11 cellular contexts compared by ENCODE assay signal in genomic region chr15:57377478-57377847, GRCh38. TPM values are rescaled to one million over a fixed set of nuclear protein-coding genes. Genes with fewer than 3 reads are reported as not detected.
DNase-seq lines count a peak whose midpoint lies in the region; ATAC-seq and TF ChIP-seq lines count a peak whose summit lies in the region.
"Had no signal": no experiment of that assay in that cellular context is flagged by ENCODE, and none has a peak within 500 bp of the region (broad histone marks: within the 10 kb centered on the region; RNA-seq: fewer than 3 reads in every experiment).

No MANE protein-coding gene starts in this region.

- H3K27ac Mint-ChIP-seq in T-cell, result no peak overlapping the region
- H3K27ac Mint-ChIP-seq in CD8-positive, alpha-beta memory T cell, result no peak overlapping the region
- H3K27ac Mint-ChIP-seq: activated T-helper 2 cell treated with anti-CD3 and anti-CD28 coated beads, Interferon-gamma antibody, Interleukin-2, Interleukin-4, amounts not matched to agents 10 μg/mL and 5 μg/mL and 100 μg/mL, durations not matched to agents 14 hours and 24 hours and 36 hours had no signal

- peaks cover 12 to 16% (median 14%) of the 10 kb centered on the region in 3 donors for H3K4me1 Mint-ChIP-seq in T-cell
- H3K4me1 Mint-ChIP-seq in CD8-positive, alpha-beta memory T cell, result peaks cover 7 to 13% (median 13%) of the 10 kb centered on the region in 3 donors

- H3K36me3 ChIP-seq in HEK293 (ENCODE audit: control insufficient read depth in 2 of 2, insufficient read depth in 1 of 2, low read length in 2 of 2) (no peaks in the 10 kb centered on the region), right atrium auricular region (no peaks in the 10 kb centered on the region)
- H3K36me3 ChIP-seq in CD8-positive, alpha-beta memory T cell (ENCODE audit: insufficient read depth, low read length), result no peaks in the 10 kb centered on the region

- H3K9me3 Mint-ChIP-seq in T-cell, result no peaks in the 10 kb centered on the region
- H3K9me3 Mint-ChIP-seq in CD8-positive, alpha-beta memory T cell, result no peaks in the 10 kb centered on the region
- H3K9me3 Mint-ChIP-seq: activated T-helper 2 cell treated with anti-CD3 and anti-CD28 coated beads, Interferon-gamma antibody, Interleukin-2, Interleukin-4, amounts not matched to agents 10 μg/mL and 5 μg/mL and 100 μg/mL, durations not matched to agents 14 hours and 24 hours and 36 hours had no signal

- H3K27me3 ChIP-seq in right atrium auricular region, result peaks cover 3 to 4% of the 10 kb centered on the region in 2 donors
- H3K27me3 ChIP-seq in CD8-positive, alpha-beta memory T cell (ENCODE audit: insufficient read depth, low read length, poor library complexity, severe bottlenecking), result peaks cover 15% of the 10 kb centered on the region

- CTCF ChIA-PET in HEK293 (lab: Yijun Ruan, JAX) (interaction anchor here (0.6 to 1.0 kb wide), 2 partner anchors 131 to 150 kb away, joined by 3 to 4 read pairs; no protein-coding TSS in a partner anchor), T-cell (lab: Charles Lee) (no interaction called here)
- CTCF ChIA-PET in CD8-positive, alpha-beta memory T cell (lab: Charles Lee), result no interaction called here

- H3K4me1 ChIP-seq in HEK293 (ENCODE audit: control insufficient read depth, insufficient read depth, low read length) (peaks cover 3% of the 10 kb centered on the region; the same call in 1 of the 2 replicates), right atrium auricular region (peaks cover 0 to 12% of the 10 kb centered on the region in 2 donors)
- H3K4me1 ChIP-seq in CD8-positive, alpha-beta memory T cell (ENCODE audit: insufficient read depth, low read length), result no peaks in the 10 kb centered on the region

- ATAC-seq in T-cell (replicated peaks in 1 of 4) (no peak), GM19452 (IDR thresholded peaks at IDR 0.05; ENCODE audit: unreplicated experiment) (no peak), GM19035 (IDR thresholded peaks at IDR 0.05; ENCODE audit: unreplicated experiment) (no peak)
- ATAC-seq: GM12878 had no signal

- peaks cover 62 to 70% of the 10 kb centered on the region in 2 donors for H3K27me3 Mint-ChIP-seq in T-cell
- peaks cover 54 to 63% of the 10 kb centered on the region in 2 donors for H3K27me3 Mint-ChIP-seq in CD8-positive, alpha-beta memory T cell

- H3K9me3 ChIP-seq in HEK293 (ENCODE audit: control insufficient read depth, insufficient read depth, low read depth, low read length) (no peaks in the 10 kb centered on the region), right atrium auricular region (no peaks in the 10 kb centered on the region)
- no peaks in the 10 kb centered on the region for H3K9me3 ChIP-seq in CD8-positive, alpha-beta memory T cell (ENCODE audit: low read length)

- TF ChIP-seq CTCF in HEK293 (tag by site-specific recombination; IDR thresholded peaks at IDR 0.05) (no peak), right atrium auricular region (IDR thresholded peaks at IDR 0.05) (no peak)

- no peaks in the 10 kb centered on the region for H3K36me3 Mint-ChIP-seq in T-cell
- peaks cover 0 to 7% (median 3%) of the 10 kb centered on the region in 3 donors for H3K36me3 Mint-ChIP-seq in CD8-positive, alpha-beta memory T cell

- H3K4me3 Mint-ChIP-seq in T-cell, result peak overlapping the region in 2 of 3 donors; percentile 26 to 59
- peak overlapping the region in 1 of 7 donors; percentile 38 for H3K4me3 Mint-ChIP-seq in CD8-positive, alpha-beta memory T cell

- no peak for DNase-seq in T-cell
- no peak for DNase-seq in right atrium auricular region (ENCODE audit: low spot score)
- DNase-seq in renal cortical epithelial cell (ENCODE audit: low read depth), result peak; percentile 63
- DNase-seq in hepatic stellate cell (ENCODE audit: low spot score), result no peak
- DNase-seq in CD8-positive, alpha-beta memory T cell, result no peak
- DNase-seq: hypothalamus had no signal

- no peak overlapping the region for H3K4me3 ChIP-seq in HEK293 (ENCODE audit: low read depth, low read length)
- H3K4me3 ChIP-seq in right atrium auricular region, result peak overlapping the region; percentile 54 to 65
- H3K4me3 ChIP-seq in CD8-positive, alpha-beta memory T cell (ENCODE audit: low read length), result no peak overlapping the region
- H3K4me3 ChIP-seq: GM12878 had no signal

- no peak overlapping the region for H3K27ac ChIP-seq in HEK293 (ENCODE audit: extremely low read depth, low read depth, low read length)
- peak overlapping the region; percentile 58 to 62 for H3K27ac ChIP-seq in right atrium auricular region
- H3K27ac ChIP-seq in CD8-positive, alpha-beta memory T cell (ENCODE audit: low read depth, low read length), result no peak overlapping the region

- POLR2A ChIA-PET in HEK293 (lab: Yijun Ruan, JAX) (no interaction called here), T-cell (lab: Charles Lee) (no interaction called here)
- POLR2A ChIA-PET in CD8-positive, alpha-beta memory T cell (lab: Charles Lee), result no interaction called here

TF ChIP-seq in HEK293, 187 proteins besides CTCF, POLR2A, EP300 and RAD21 (continues in another document):
- TF ChIP-seq ZBTB20 (tag by site-specific recombination; IDR thresholded peaks at IDR 0.05), result peak; percentile 8; the same call in 1 of the 2 replicates
- no peak for TF ChIP-seq HIC1 (tag by site-specific recombination; IDR thresholded peaks at IDR 0.05)
- peak; percentile 22; the same call in 1 of the 2 replicates for TF ChIP-seq ZNF654 (tag by site-specific recombination; IDR thresholded peaks at IDR 0.05; ENCODE audit: low read depth)
- TF ChIP-seq, protein P1, sequence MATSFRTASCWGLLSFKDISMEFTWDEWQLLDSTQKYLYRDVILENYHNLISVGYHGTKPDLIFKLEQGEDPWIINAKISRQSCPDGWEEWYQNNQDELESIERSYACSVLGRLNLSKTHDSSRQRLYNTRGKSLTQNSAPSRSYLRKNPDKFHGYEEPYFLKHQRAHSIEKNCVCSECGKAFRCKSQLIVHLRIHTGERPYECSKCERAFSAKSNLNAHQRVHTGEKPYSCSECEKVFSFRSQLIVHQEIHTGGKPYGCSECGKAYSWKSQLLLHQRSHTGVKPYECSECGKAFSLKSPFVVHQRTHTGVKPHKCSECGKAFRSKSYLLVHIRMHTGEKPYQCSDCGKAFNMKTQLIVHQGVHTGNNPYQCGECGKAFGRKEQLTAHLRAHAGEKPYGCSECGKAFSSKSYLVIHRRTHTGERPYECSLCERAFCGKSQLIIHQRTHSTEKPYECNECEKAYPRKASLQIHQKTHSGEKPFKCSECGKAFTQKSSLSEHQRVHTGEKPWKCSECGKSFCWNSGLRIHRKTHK (tag by site-specific recombination; IDR thresholded peaks at IDR 0.05), result no peak
- TF ChIP-seq ZNF518A (tag by site-specific recombination; conservative IDR thresholded peaks at IDR 0.05; ENCODE audit: low read depth), result no peak
- TF ChIP-seq ZNF777 (tag by site-specific recombination; IDR thresholded peaks at IDR 0.05; ENCODE audit: borderline replicate concordance), result no peak
- no peak for TF ChIP-seq ZNF76 (tag by site-specific recombination; IDR thresholded peaks at IDR 0.05; ENCODE audit: borderline replicate concordance, low read depth)

RNA-seq across cellular contexts. Expression of gene CGNL1, which starts 1.2 kb away (rescaled TPM):
- total RNA-seq in T-cell, result under 1 TPM in 3 of 5 donors, not detected in 2; 0.13 to 0.18 (median 0.16) TPM
- 10 to 100 TPM; 16.4 to 29.8 TPM for total RNA-seq in right atrium auricular region
- 6.9 and 57.5 TPM in 2 replicates for total RNA-seq in renal cortical epithelial cell
- not detected for total RNA-seq in CD8-positive, alpha-beta memory T cell
- not detected for polyA plus RNA-seq in CD8-positive, alpha-beta memory T cell
- total RNA-seq: activated T-helper 2 cell treated with anti-CD3 and anti-CD28 coated beads, Interferon-gamma antibody, Interleukin-2, Interleukin-4, amounts not matched to agents 10 μg/mL and 5 μg/mL and 100 μg/mL, durations not matched to agents 14 hours and 24 hours and 36 hours had no signal

Comparison
In these comparisons a context has a peak if more than half of its experiments do, and no peak if none do; other contexts are left out.
1. H3K27ac ChIP-seq: peak in right atrium auricular region (2 of 2); none in HEK293 (single experiment) and CD8-positive, alpha-beta memory T cell (single experiment).
2. H3K4me3 ChIP-seq: peak in right atrium auricular region (2 of 2); none in HEK293 (single experiment) and CD8-positive, alpha-beta memory T cell (single experiment).